Comparison of ENCODE assay signal across 1 cellular context in the genomic region with DNA sequence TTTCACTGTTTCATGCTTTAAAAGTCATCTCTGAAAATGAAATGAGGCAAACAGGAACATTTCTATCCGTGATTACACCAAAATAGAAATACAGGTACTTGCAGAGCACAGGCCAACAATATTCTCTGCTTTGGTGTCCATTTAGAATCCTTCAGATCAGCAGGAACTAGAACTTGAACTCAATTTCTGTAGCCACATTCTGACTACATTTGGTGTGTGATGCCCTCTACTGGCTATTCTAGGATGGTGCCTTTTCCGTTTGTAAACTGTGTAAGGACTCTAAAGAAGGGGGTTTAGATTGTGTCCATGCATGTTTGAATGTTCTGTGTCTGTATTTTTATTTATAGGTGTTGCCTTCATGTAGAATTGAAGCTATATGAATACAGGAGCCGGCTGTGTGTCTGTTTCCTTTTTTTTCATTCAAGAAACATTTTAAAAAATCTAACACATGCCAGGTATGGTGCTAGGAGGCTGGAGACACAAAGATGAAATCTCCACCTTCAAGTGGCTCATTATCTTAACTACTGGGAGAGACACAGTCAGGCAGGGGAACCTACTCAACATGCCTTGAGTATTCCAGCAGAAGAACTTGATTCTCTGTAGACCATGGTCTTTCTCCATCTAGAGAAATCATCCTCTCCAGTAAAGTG.
TF ChIP-seq lines count a peak whose summit lies in the region.

No MANE protein-coding gene starts in this region.

TF ChIP-seq in H1, 55 proteins besides CTCF, POLR2A, EP300 and RAD21:
- TF ChIP-seq JUND (IDR thresholded peaks at IDR 0.05; ENCODE audit: low read length): no peak
- TF ChIP-seq NRF1 (IDR thresholded peaks at IDR 0.05; ENCODE audit: low read depth, low read length): no peak
- no peak for TF ChIP-seq TAF1 (IDR thresholded peaks at IDR 0.05; ENCODE audit: low read depth, low read length)
- no peak for TF ChIP-seq CTBP2 (IDR thresholded peaks at IDR 0.05; ENCODE audit: borderline replicate concordance, insufficient read depth, insufficient read length, low read length)
- no peak for TF ChIP-seq KDM1A (IDR thresholded peaks at IDR 0.05; ENCODE audit: borderline replicate concordance, low read length)
- TF ChIP-seq, protein P1, sequence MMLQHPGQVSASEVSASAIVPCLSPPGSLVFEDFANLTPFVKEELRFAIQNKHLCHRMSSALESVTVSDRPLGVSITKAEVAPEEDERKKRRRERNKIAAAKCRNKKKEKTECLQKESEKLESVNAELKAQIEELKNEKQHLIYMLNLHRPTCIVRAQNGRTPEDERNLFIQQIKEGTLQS (IDR thresholded peaks at IDR 0.05; ENCODE audit: insufficient read depth, low read depth, low read length): no peak
- TF ChIP-seq, protein P2, sequence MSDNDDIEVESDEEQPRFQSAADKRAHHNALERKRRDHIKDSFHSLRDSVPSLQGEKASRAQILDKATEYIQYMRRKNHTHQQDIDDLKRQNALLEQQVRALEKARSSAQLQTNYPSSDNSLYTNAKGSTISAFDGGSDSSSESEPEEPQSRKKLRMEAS (IDR thresholded peaks at IDR 0.05): no peak
- TF ChIP-seq EZH2 (IDR thresholded peaks at IDR 0.05; ENCODE audit: low read depth, low read length, severe bottlenecking): no peak
- no peak for TF ChIP-seq YY1 (IDR thresholded peaks at IDR 0.05; ENCODE audit: low read depth, low read length)
- TF ChIP-seq ASH2L (IDR thresholded peaks at IDR 0.05; ENCODE audit: low read length): no peak
- no peak for TF ChIP-seq SIRT6 (IDR thresholded peaks at IDR 0.05; ENCODE audit: low read length)
- TF ChIP-seq SIN3A (conservative IDR thresholded peaks at IDR 0.05 in 1 of 2, IDR thresholded peaks at IDR 0.05 in 1 of 2; ENCODE audit: low read depth in 1 of 2, low read length in 2 of 2): no peak
- TF ChIP-seq JUN (IDR thresholded peaks at IDR 0.05; ENCODE audit: low read depth, low read length): no peak
- TF ChIP-seq POLR2AphosphoS5 (IDR thresholded peaks at IDR 0.05; ENCODE audit: low read depth, low read length): no peak
- TF ChIP-seq FOSL1 (IDR thresholded peaks at IDR 0.05; ENCODE audit: insufficient read depth, low read depth, low read length): no peak
- TF ChIP-seq CREB1 (IDR thresholded peaks at IDR 0.05): no peak
- TF ChIP-seq PHF8 (conservative IDR thresholded peaks at IDR 0.05; ENCODE audit: low read depth, low read length): no peak
- no peak for TF ChIP-seq SP1 (IDR thresholded peaks at IDR 0.05; ENCODE audit: low read depth, low read length)
- TF ChIP-seq TAF7 (optimal IDR thresholded peaks at IDR 0.05; ENCODE audit: borderline replicate concordance, low read depth, low read length): no peak
- TF ChIP-seq POU5F1 (IDR thresholded peaks at IDR 0.05; ENCODE audit: low read depth, low read length): no peak
TF ChIP-seq in H1: peak in this region for 0.
